Comparison of ENCODE assay signal across 9 cellular contexts in genomic region chr3:20395692-20396091, GRCh38.
"Had no signal": no experiment of that assay in that cellular context is flagged by ENCODE, and none has a peak within 500 bp of the region (broad histone marks: within the 10 kb centered on the region; RNA-seq: fewer than 3 reads in every experiment).

No MANE protein-coding gene starts in this region.

- H3K4me1 Mint-ChIP-seq: IgD-negative memory B cell had no signal

- H3K4me1 ChIP-seq: HAP-1 had no signal

- H3K27ac Mint-ChIP-seq: HFFc6, IgD-negative memory B cell had no signal

- ATAC-seq: HCT116, HepG2 had no signal

- H3K4me3 Mint-ChIP-seq: HFFc6, IgD-negative memory B cell had no signal

- H3K27ac ChIP-seq: GM23248, HL-60 had no signal

- H3K4me3 ChIP-seq: GM23248, HAP-1 had no signal

- DNase-seq: GM23248, GOT3, H7, HFFc6 had no signal

- H3K9me3 ChIP-seq: HAP-1 had no signal

- H3K27me3 Mint-ChIP-seq: IgD-negative memory B cell had no signal

- H3K36me3 ChIP-seq: HAP-1 had no signal

- H3K9me3 Mint-ChIP-seq: HFFc6 had no signal
